8 cellular contexts compared by ENCODE assay signal in genomic region chr1:113072141-113072756, GRCh38. TPM values are rescaled to one million over a fixed set of nuclear protein-coding genes. Genes with fewer than 3 reads are reported as not detected.
A peak's percentile ranks its signal among the peaks of the same experiment; 100 is the strongest.
DNase-seq lines count a peak whose midpoint lies in the region; ATAC-seq and TF ChIP-seq lines count a peak whose summit lies in the region.

No MANE protein-coding gene starts in this region.

- H3K36me3 ChIP-seq in esophagus squamous epithelium (peaks cover 0 to 3% (median 0%) of the 10 kb centered on the region in 3 donors), rectal smooth muscle tissue (ENCODE audit: control insufficient read depth, insufficient read depth, low read length) (no peaks in the 10 kb centered on the region)

- H3K27me3 ChIP-seq in esophagus squamous epithelium (no peaks in the 10 kb centered on the region), rectal smooth muscle tissue (ENCODE audit: control insufficient read depth, insufficient read depth, low read length) (no peaks in the 10 kb centered on the region)

- WGBS in esophagus squamous epithelium, 2 donors, result 55 to 59% methylated on average over 6 of the region's 6 CpGs

- H3K4me3 ChIP-seq in GM12864 (ENCODE audit: low read depth, low read length) (peak overlapping the region; percentile 100), esophagus squamous epithelium (peak overlapping the region; percentile 65 to 88 (median 82)), rectal smooth muscle tissue (ENCODE audit: low read length) (peak overlapping the region; percentile 99)

- CTCF ChIA-PET in RWPE1 (lab: Yijun Ruan, JAX), result interaction anchor here (0.5 to 1.9 kb wide), 23 partner anchors 10 to 688 kb away, joined by 3 to 17 read pairs (median 4); partner anchors contain the start of gene PPM1J

- DNase-seq in GM12864 (ENCODE audit: low read depth) (no peak), RWPE1 (ENCODE audit: low spot score) (no peak), esophagus squamous epithelium (lab: John Stamatoyannopoulos, UW) (no peak), MV-4-11 (lab: John Stamatoyannopoulos, UW) (no peak), islet precursor cell (no peak), OCI-M2 (lab: John Stamatoyannopoulos, UW; ENCODE audit: unreplicated experiment) (no peak)

- peak overlapping the region; percentile 87 for H3K27ac ChIP-seq in RWPE1
- H3K27ac ChIP-seq in esophagus squamous epithelium, result peak overlapping the region; percentile 90 to 97 (median 94)
- H3K27ac ChIP-seq in rectal smooth muscle tissue (ENCODE audit: low read depth, low read length), result peak overlapping the region; percentile 96

- TF ChIP-seq POLR2A in esophagus squamous epithelium (IDR thresholded peaks at IDR 0.05), result no peak

- POLR2A ChIA-PET in RWPE1 (lab: Yijun Ruan, JAX; ENCODE audit: low non-redundant PET), result interaction anchor here (0.6 kb wide), 1 partner anchor 1682 kb away, joined by 4 read pairs; no protein-coding TSS in a partner anchor

- TF ChIP-seq CTCF in GM12864 (IDR thresholded peaks at IDR 0.05; ENCODE audit: low read depth, low read length, missing control alignments) (no peak), RWPE1 (conservative IDR thresholded peaks at IDR 0.05; ENCODE audit: low read depth) (no peak), esophagus squamous epithelium (IDR thresholded peaks at IDR 0.05) (no peak)

- intact Hi-C loops in esophagus squamous epithelium (cut with DNase I), result no loop called here

- peak overlapping the region; percentile 1 for H3K9ac ChIP-seq in rectal smooth muscle tissue (ENCODE audit: low read length)

- H3K9me3 ChIP-seq in esophagus squamous epithelium, result no peaks in the 10 kb centered on the region

- no peak for ATAC-seq in GM19324 (IDR thresholded peaks at IDR 0.05; ENCODE audit: low FRiP score, unreplicated experiment)

- H3K4me1 ChIP-seq in esophagus squamous epithelium (peaks cover 4 to 39% (median 24%) of the 10 kb centered on the region in 3 donors), rectal smooth muscle tissue (ENCODE audit: control insufficient read depth, insufficient read depth, low read length) (peaks cover 8% of the 10 kb centered on the region)

RNA-seq across cellular contexts. Expression of gene LRIG2, which starts 0.7 kb away (rescaled TPM):
- 10 to 100 TPM in 3 of 4 donors, 1 to 10 TPM in 1; 8.9 to 18.3 (median 11.6) TPM for total RNA-seq in esophagus squamous epithelium
